In genomic region chr2:140506606-140507005, GRCh38 we compare ENCODE assay signal across 19 cellular contexts.
DNase-seq lines count a peak whose midpoint lies in the region; ATAC-seq and TF ChIP-seq lines count a peak whose summit lies in the region.
"Had no signal": no experiment of that assay in that cellular context is flagged by ENCODE, and none has a peak within 500 bp of the region (broad histone marks: within the 10 kb centered on the region; RNA-seq: fewer than 3 reads in every experiment).

No MANE protein-coding gene starts in this region.

- TF ChIP-seq CTCF in BJ (IDR thresholded peaks at IDR 0.05; ENCODE audit: insufficient read depth, low read depth, low read length) (no peak), choroid plexus epithelial cell (conservative IDR thresholded peaks at IDR 0.05; ENCODE audit: low read depth, low read length) (no peak), upper lobe of left lung (IDR thresholded peaks at IDR 0.05) (no peak)

- H3K9me3 ChIP-seq in upper lobe of left lung = no peaks in the 10 kb centered on the region
- H3K9me3 ChIP-seq: vagina had no signal

- no peak overlapping the region for H3K4me2 ChIP-seq in mesendoderm (ENCODE audit: low read length)

- H3K36me3 ChIP-seq in BJ (ENCODE audit: control insufficient read depth, insufficient read depth, low read length) (no peaks in the 10 kb centered on the region), mesendoderm (ENCODE audit: control insufficient read depth, insufficient read depth, low read length) (no peaks in the 10 kb centered on the region), upper lobe of left lung (no peaks in the 10 kb centered on the region)
- H3K36me3 ChIP-seq: cardiac muscle cell, vagina had no signal

- no peak overlapping the region for H3K56ac ChIP-seq in mesendoderm (ENCODE audit: low read length)

- CTCF ChIA-PET in BJ (lab: Yijun Ruan, JAX) = no interaction called here

- H3K4me1 ChIP-seq in mesendoderm (ENCODE audit: control insufficient read depth, low read depth, low read length) = no peaks in the 10 kb centered on the region
- no peaks in the 10 kb centered on the region for H3K4me1 ChIP-seq in upper lobe of left lung
- H3K4me1 ChIP-seq: vagina had no signal

- no peaks in the 10 kb centered on the region for H3K79me1 ChIP-seq in mesendoderm (ENCODE audit: low read length)

- no CpG with 5 or more reads among the region's 2 CpGs for WGBS in mesendoderm (ENCODE audit: extremely low coverage, insufficient coverage, low lambda C conversion rate)
- WGBS in upper lobe of left lung, 2 donors = 93 to 96% methylated on average over 2 of the region's 2 CpGs

- H3K27me3 ChIP-seq in BJ (ENCODE audit: control insufficient read depth, insufficient read depth, low read length) (no peaks in the 10 kb centered on the region), mesendoderm (ENCODE audit: insufficient read depth, low read length, poor library complexity) (no peaks in the 10 kb centered on the region), upper lobe of left lung (no peaks in the 10 kb centered on the region)
- H3K27me3 ChIP-seq: cardiac muscle cell, vagina had no signal

- no peak overlapping the region for H3K23ac ChIP-seq in mesendoderm (ENCODE audit: low read length)

- TF ChIP-seq EP300 in upper lobe of left lung (IDR thresholded peaks at IDR 0.05) = no peak

- ATAC-seq in upper lobe of left lung (ENCODE audit: low FRiP score in 2 of 2) (no peak), GM21529 (IDR thresholded peaks at IDR 0.05; ENCODE audit: unreplicated experiment) (no peak)
- ATAC-seq: effector memory CD8-positive, alpha-beta T cell; Panc1 had no signal

- no peak overlapping the region for H3K18ac ChIP-seq in mesendoderm (ENCODE audit: low read length)

- no peak overlapping the region for H4K5ac ChIP-seq in mesendoderm (ENCODE audit: low read length)

- no peak overlapping the region for H2BK5ac ChIP-seq in mesendoderm (ENCODE audit: low read length)

- H2AK5ac ChIP-seq in mesendoderm (ENCODE audit: low read length) = no peak overlapping the region

- no peak overlapping the region for H3K9ac ChIP-seq in mesendoderm (ENCODE audit: low read length)

- H3K27ac ChIP-seq in mesendoderm (ENCODE audit: low read depth, low read length) = no peak overlapping the region
- no peak overlapping the region for H3K27ac ChIP-seq in upper lobe of left lung
- H3K27ac ChIP-seq: cardiac muscle cell, vagina had no signal

- H3K4me3 ChIP-seq in BJ (ENCODE audit: low read depth, low read length) (no peak overlapping the region), choroid plexus epithelial cell (ENCODE audit: low read depth, low read length) (no peak overlapping the region), mesendoderm (ENCODE audit: low read length) (no peak overlapping the region), upper lobe of left lung (no peak overlapping the region)
- H3K4me3 ChIP-seq: cardiac muscle cell, vagina had no signal

- no peak overlapping the region for H3K4ac ChIP-seq in mesendoderm (ENCODE audit: low read depth, low read length)

- no peak overlapping the region for H2BK15ac ChIP-seq in mesendoderm (replicated peaks; ENCODE audit: low read depth)

- no peak overlapping the region for H4K8ac ChIP-seq in mesendoderm (ENCODE audit: low read depth, low read length)

- H2BK120ac ChIP-seq in mesendoderm (ENCODE audit: low read depth, low read length) = no peak overlapping the region

- TF ChIP-seq POLR2A in upper lobe of left lung (IDR thresholded peaks at IDR 0.05) = no peak

- DNase-seq in BJ (ENCODE audit: low read depth) = peak; percentile 9
- peak; percentile 43 for DNase-seq in NCI-H226
- DNase-seq in choroid plexus epithelial cell (ENCODE audit: low read depth) = peak; percentile 85
- peak; percentile 8 for DNase-seq in mesendoderm
- DNase-seq in upper lobe of left lung = no peak
- no peak for DNase-seq in NCI-H69 (lab: John Stamatoyannopoulos, UW)
- no peak for DNase-seq in cerebellar nuclear complex (lab: John Stamatoyannopoulos, UW)
- DNase-seq: activated B cell treated with CpG ODN at 0.5 μM for 24 hours; CD4-positive, CD25-positive, alpha-beta regulatory T cell; effector memory CD8-positive, alpha-beta T cell; head of caudate nucleus; kidney glomerular epithelial cell; NCI-H187 treated with DMSO at 0.1 percent for 48 hours; NCI-H524; stimulated activated CD4-positive, alpha-beta T cell treated with anti-CD3 and anti-CD28 coated beads, Interleukin-12 subunit alpha, Interleukin-12 subunit beta, amount 100 ng/mL, for 4 hours had no signal

- POLR2A ChIA-PET in BJ (lab: Charles Lee) = no interaction called here

- no peaks in the 10 kb centered on the region for H3K79me2 ChIP-seq in mesendoderm (ENCODE audit: control insufficient read depth, insufficient read depth, low read length)

Comparison
In these comparisons a context has a peak if more than half of its experiments do, and no peak if none do; other contexts are left out.
1. DNase-seq: peak in BJ (single experiment), NCI-H226 (single experiment), choroid plexus epithelial cell (single experiment) and mesendoderm (single experiment); none in upper lobe of left lung (0 of 2), NCI-H69 (single experiment) and cerebellar nuclear complex (0 of 2).